Comparison of ENCODE assay signal across 8 cellular contexts in the genomic region with DNA sequence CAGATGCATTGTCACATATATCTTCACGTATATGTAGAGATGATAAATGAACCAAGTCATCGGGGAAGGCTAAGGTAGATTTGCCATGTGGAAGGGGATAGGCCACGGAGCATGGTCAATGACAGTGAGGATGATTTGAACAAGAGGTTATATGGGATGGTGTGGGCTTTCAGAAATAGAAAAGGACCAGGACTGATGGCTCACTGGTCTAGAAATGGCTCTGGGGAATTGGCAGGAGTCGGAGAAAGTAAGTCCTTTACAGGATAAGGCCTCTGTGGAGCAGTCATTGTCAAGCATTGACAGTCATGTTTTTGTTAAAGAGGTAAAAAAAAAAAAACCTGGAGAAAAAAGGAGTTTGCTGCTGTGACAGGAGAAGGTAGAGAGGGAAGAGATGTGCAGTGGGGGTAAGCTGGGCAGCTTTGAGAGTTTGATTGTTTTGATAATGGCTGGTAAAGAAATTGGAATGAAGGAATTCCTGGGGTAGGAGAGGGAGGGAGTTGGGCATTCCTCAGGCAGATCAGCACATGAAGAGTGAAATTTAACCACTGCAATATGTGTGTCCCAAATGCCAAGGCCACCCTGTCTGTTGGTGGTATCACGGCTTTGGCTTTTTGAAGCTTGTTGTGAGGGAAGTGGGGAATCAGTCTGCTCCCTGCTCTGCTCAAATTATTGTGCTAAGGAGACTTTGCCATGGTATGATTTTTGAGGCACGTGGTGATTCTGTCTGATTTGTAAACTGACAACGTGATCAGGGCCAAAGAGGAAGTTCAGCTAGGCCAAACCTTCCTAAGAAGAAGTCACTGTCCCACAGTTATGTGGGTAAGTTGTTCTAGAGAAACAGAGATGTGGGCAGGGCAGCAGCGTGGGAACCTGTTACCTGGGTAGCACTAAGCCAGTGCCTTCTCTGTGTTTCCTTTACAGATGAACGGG. TPM values are rescaled to one million over a fixed set of nuclear protein-coding genes. Genes with fewer than 3 reads are reported as not detected.
DNase-seq lines count a peak whose midpoint lies in the region; ATAC-seq, FAIRE-seq and TF ChIP-seq lines count a peak whose summit lies in the region.

No MANE protein-coding gene starts in this region.

- no peaks in the 10 kb centered on the region for H3K9me2 ChIP-seq in OCI-LY7 (ENCODE audit: insufficient read depth, low read length)

- no peaks in the 10 kb centered on the region for H3K9me3 ChIP-seq in CD4-positive, alpha-beta T cell (ENCODE audit: control insufficient read depth, low read length)
- no peaks in the 10 kb centered on the region for H3K9me3 ChIP-seq in OCI-LY7 (ENCODE audit: low read length)

- ATAC-seq in CD4-positive, alpha-beta T cell (ENCODE audit: poor library complexity), result peak; percentile 61
- ATAC-seq in GM21786 (IDR thresholded peaks at IDR 0.05; ENCODE audit: unreplicated experiment), result peak; percentile 84

- no peak for TF ChIP-seq CTCF in CD4-positive, alpha-beta T cell (IDR thresholded peaks at IDR 0.05)
- TF ChIP-seq CTCF in OCI-LY7 (conservative IDR thresholded peaks at IDR 0.05; ENCODE audit: low read length) (no peak), bronchial epithelial cell (IDR thresholded peaks at IDR 0.05; ENCODE audit: insufficient read depth, low read length, severe bottlenecking) (no peak)

- H3K36me3 ChIP-seq in OCI-LY7 (ENCODE audit: insufficient read depth, low read length) (peaks cover 74% of the 10 kb centered on the region), bronchial epithelial cell (ENCODE audit: control insufficient read depth, insufficient read depth, low read length) (peaks cover 5% of the 10 kb centered on the region)

- peak in 5 of 10 experiments; percentile 5 to 37 (median 11) for DNase-seq in CD4-positive, alpha-beta T cell
- DNase-seq in OCI-LY7 (ENCODE audit: low spot score), result peak; percentile 29
- DNase-seq in bronchial epithelial cell (ENCODE audit: low read depth), result no peak
- peak; percentile 19 for DNase-seq in mucosa of gallbladder (ENCODE audit: low spot score)
- DNase-seq in hippocampal formation (lab: John Stamatoyannopoulos, UW), result no peak
- no peak for DNase-seq in NCI-H1092 (lab: John Stamatoyannopoulos, UW)
- no peak for DNase-seq in NCI-H1048 (lab: John Stamatoyannopoulos, UW)

- no peaks in the 10 kb centered on the region for H3K27me3 ChIP-seq in CD4-positive, alpha-beta T cell (ENCODE audit: control insufficient read depth, insufficient read depth, low read length)
- H3K27me3 ChIP-seq in bronchial epithelial cell (ENCODE audit: control insufficient read depth, insufficient read depth, low read length), result no peaks in the 10 kb centered on the region

- FAIRE-seq in bronchial epithelial cell (lab: Jason Lieb, UNC), result peak; percentile 70

- peaks cover 67% of the 10 kb centered on the region for H3K36me3 Mint-ChIP-seq in CD4-positive, alpha-beta T cell (ENCODE audit: low read depth)

- CTCF ChIA-PET in CD4-positive, alpha-beta T cell (lab: Charles Lee), result interaction anchor here (1.2 to 3.0 kb wide), 4 partner anchors 11 to 47 kb away, joined by 4 to 18 read pairs (median 6); partner anchors contain the start of gene MACF1
- CTCF ChIA-PET in OCI-LY7 (lab: Charles Lee; ENCODE audit: unreplicated experiment), result no interaction called here

- H3K4me3 ChIP-seq in OCI-LY7 (ENCODE audit: low read depth, low read length, poor library complexity, severe bottlenecking), result no peak overlapping the region
- H3K4me3 ChIP-seq in bronchial epithelial cell (ENCODE audit: low read depth, low read length), result no peak overlapping the region

- no peaks in the 10 kb centered on the region for H4K20me1 ChIP-seq in OCI-LY7 (ENCODE audit: insufficient read depth, low read length)

- H3K4me1 ChIP-seq in OCI-LY7 (ENCODE audit: insufficient read depth, low read length, poor library complexity, severe bottlenecking), result peaks cover 19% of the 10 kb centered on the region

- peak overlapping the region; percentile 31; the same call in 1 of the 2 replicates for H3K4me2 ChIP-seq in OCI-LY7 (ENCODE audit: low read length)

- peaks cover 60% of the 10 kb centered on the region for H3K4me1 Mint-ChIP-seq in CD4-positive, alpha-beta T cell (ENCODE audit: low read depth)

- no peaks in the 10 kb centered on the region for H3K9me3 Mint-ChIP-seq in CD4-positive, alpha-beta T cell

- no peaks in the 10 kb centered on the region for H3K27me3 Mint-ChIP-seq in CD4-positive, alpha-beta T cell

- peak overlapping the region; percentile 44 for H3K27ac ChIP-seq in CD4-positive, alpha-beta T cell (ENCODE audit: low read depth, low read length)
- peak overlapping the region; percentile 21 for H3K27ac ChIP-seq in OCI-LY7 (ENCODE audit: low read depth, low read length, poor library complexity, severe bottlenecking)

- POLR2A ChIA-PET in CD4-positive, alpha-beta T cell (lab: Charles Lee), result interaction anchor here (1.2 to 1.4 kb wide), 6 partner anchors 10 to 38 kb away, joined by 3 to 7 read pairs (median 4); no protein-coding TSS in a partner anchor
- POLR2A ChIA-PET in OCI-LY7 (lab: Charles Lee), result no interaction called here

- H3K79me2 ChIP-seq in OCI-LY7 (ENCODE audit: insufficient read depth, low read depth, low read length), result peaks cover 58% of the 10 kb centered on the region

- no peak overlapping the region for H2AFZ ChIP-seq in OCI-LY7 (ENCODE audit: low read length)

- BruUV-seq in OCI-LY7 (replicated peaks; lab: Mats Ljungman, UMichigan), result no TSS peak

- peak overlapping the region; percentile 89 for H3K27ac Mint-ChIP-seq in CD4-positive, alpha-beta T cell

- H3K4me3 Mint-ChIP-seq in CD4-positive, alpha-beta T cell, result peak overlapping the region; percentile 64

- intact Hi-C loops in CD4-positive, alpha-beta T cell (cut with DNase I, micrococcal nuclease), result loop anchor here in 1 of 2 experiments (2.0 kb wide), 1 partner anchor 16 kb away; no protein-coding TSS in a partner anchor
- intact Hi-C loops in OCI-LY7 (cut with micrococcal nuclease; ENCODE audit: unreplicated experiment), result no loop called here

RNA-seq across cellular contexts. Expression of gene MACF1, which starts 26.0 kb away (rescaled TPM):
- 100 to 1,000 TPM; 248 to 252 TPM for total RNA-seq in CD4-positive, alpha-beta T cell
- total RNA-seq in OCI-LY7 (2014; rRNA removed; shearing (Covaris generic)), result 211 and 235 TPM in 2 replicates
- total RNA-seq in OCI-LY7 (2022) (220 and 236 TPM in 2 replicates), bronchial epithelial cell (163 and 228 TPM in 2 replicates), mucosa of gallbladder (404 TPM)

Comparison
In these comparisons a context has a peak if more than half of its experiments do, and no peak if none do; other contexts are left out.
1. DNase-seq: peak in OCI-LY7 (single experiment) and mucosa of gallbladder (single experiment); none in bronchial epithelial cell (single experiment), hippocampal formation (0 of 2), NCI-H1092 (single experiment) and NCI-H1048 (single experiment).